9 cellular contexts compared by ENCODE assay signal in genomic region chr12:71838661-71839060, GRCh38. TPM values are rescaled to one million over a fixed set of nuclear protein-coding genes. Genes with fewer than 3 reads are reported as not detected.
DNase-seq lines count a peak whose midpoint lies in the region; TF ChIP-seq lines count a peak whose summit lies in the region.
"Had no signal": no experiment of that assay in that cellular context is flagged by ENCODE, and none has a peak within 500 bp of the region (broad histone marks: within the 10 kb centered on the region; RNA-seq: fewer than 3 reads in every experiment).

No MANE protein-coding gene starts in this region.

- H2AFZ ChIP-seq in SU-DHL-6 (ENCODE audit: low read depth, low read length, severe bottlenecking) = peak overlapping the region; percentile 94

- TF ChIP-seq CTCF in DOHH2 (IDR thresholded peaks at IDR 0.05; ENCODE audit: low read depth, low read length, poor library complexity, severe bottlenecking) (no peak), SU-DHL-6 (IDR thresholded peaks at IDR 0.05; ENCODE audit: insufficient read depth, low read length, poor library complexity, severe bottlenecking) (no peak), esophagus muscularis mucosa (IDR thresholded peaks at IDR 0.05) (no peak), sigmoid colon (IDR thresholded peaks at IDR 0.05) (no peak)

- H3K9me2 ChIP-seq in DOHH2 (replicated peaks; ENCODE audit: control insufficient read depth, low read length) = 0 out of 2 replicates have a peak, but pooled peaks cover 2% of the 10 kb centered on the region
- no peaks in the 10 kb centered on the region for H3K9me2 ChIP-seq in SU-DHL-6 (replicated peaks; ENCODE audit: insufficient read depth, low read length)

- H3K27me3 ChIP-seq in DOHH2 (ENCODE audit: control insufficient read depth, low read length) (no peaks in the 10 kb centered on the region), SU-DHL-6 (ENCODE audit: low read length) (no peaks in the 10 kb centered on the region), esophagus muscularis mucosa (peaks cover 0 to 12% (median 2%) of the 10 kb centered on the region in 4 donors), sigmoid colon (no peaks in the 10 kb centered on the region)

- H3K4me3 ChIP-seq in DOHH2 (ENCODE audit: low read length) = peak overlapping the region; percentile 84
- no peak overlapping the region for H3K4me3 ChIP-seq in SU-DHL-6 (ENCODE audit: insufficient read depth, low read length, poor library complexity, severe bottlenecking)
- H3K4me3 ChIP-seq in esophagus muscularis mucosa = peak overlapping the region; percentile 60 to 95 (median 74)
- peak overlapping the region in 3 of 4 donors; percentile 56 to 75 (median 72) for H3K4me3 ChIP-seq in sigmoid colon

- H3F3A ChIP-seq in DOHH2 (ENCODE audit: control insufficient read depth, insufficient read depth) (no peaks in the 10 kb centered on the region; the same call in 1 of the 2 replicates), SU-DHL-6 (ENCODE audit: insufficient read depth) (peaks cover 5% of the 10 kb centered on the region; the same call in 1 of the 2 replicates)

- H3K36me3 ChIP-seq in DOHH2 (ENCODE audit: control insufficient read depth, low read length) = no peaks in the 10 kb centered on the region
- H3K36me3 ChIP-seq in SU-DHL-6 (ENCODE audit: low read length) = no peaks in the 10 kb centered on the region
- H3K36me3 ChIP-seq in esophagus muscularis mucosa = no peaks in the 10 kb centered on the region
- H3K36me3 ChIP-seq in sigmoid colon = no peaks in the 10 kb centered on the region

- intact Hi-C loops in esophagus muscularis mucosa (cut with DNase I) (loop anchor here (5.0 kb wide), 1 partner anchor 81 kb away; no protein-coding TSS in a partner anchor), sigmoid colon (cut with DNase I) (loop anchor here (2.0 to 5.0 kb wide), 2 partner anchors 58 to 176 kb away; partner anchors contain the start of genes THAP2 and ZFC3H1)

- WGBS in esophagus muscularis mucosa = 98% methylated on average over 6 of the region's 6 CpGs
- 90 to 94% methylated on average over 6 of the region's 6 CpGs for WGBS in sigmoid colon, 2 donors

- H3K79me2 ChIP-seq in DOHH2 (ENCODE audit: control insufficient read depth, low read length) = peaks cover 46% of the 10 kb centered on the region
- peaks cover 22% of the 10 kb centered on the region for H3K79me2 ChIP-seq in SU-DHL-6 (ENCODE audit: insufficient read depth, low read length)

- H3K27ac ChIP-seq in DOHH2 (ENCODE audit: low read depth, low read length) = no peak overlapping the region
- H3K27ac ChIP-seq in SU-DHL-6 (ENCODE audit: low read depth, low read length) = no peak overlapping the region
- peak overlapping the region; percentile 90 to 98 (median 94) for H3K27ac ChIP-seq in esophagus muscularis mucosa (replicated peaks in 1 of 4)
- H3K27ac ChIP-seq in sigmoid colon = peak overlapping the region; percentile 84 to 96 (median 94)

- DNase-seq in esophagus muscularis mucosa (ENCODE audit: extremely low spot score) (no peak), sigmoid colon (no peak), NCI-H1694 (lab: John Stamatoyannopoulos, UW) (no peak), NCI-H1436 (lab: John Stamatoyannopoulos, UW) (no peak), AG08395 (ENCODE audit: low spot score) (no peak)
- DNase-seq in activated CD4-positive, CD25-positive, alpha-beta regulatory T cell treated with anti-CD3 and anti-CD28 coated beads, Interleukin-2, amount 50 U/mL, for 72 hours = no peak
- DNase-seq: NCI-H2081 had no signal

- H3K9ac ChIP-seq in SU-DHL-6 (ENCODE audit: low read length) = no peak overlapping the region

- H4K20me1 ChIP-seq in DOHH2 (ENCODE audit: control insufficient read depth, insufficient read depth, low read depth, low read length) (no peaks in the 10 kb centered on the region), SU-DHL-6 (ENCODE audit: low read depth, low read length) (no peaks in the 10 kb centered on the region)

- H3K9me3 ChIP-seq in DOHH2 (ENCODE audit: control insufficient read depth, insufficient read depth, low read length) (peaks cover 7% of the 10 kb centered on the region; the same call in 1 of the 2 replicates), SU-DHL-6 (ENCODE audit: insufficient read depth, low read length) (no peaks in the 10 kb centered on the region), esophagus muscularis mucosa (no peaks in the 10 kb centered on the region), sigmoid colon (no peaks in the 10 kb centered on the region)

- H3K4me2 ChIP-seq in DOHH2 (ENCODE audit: low read length) (peak overlapping the region; percentile 80), SU-DHL-6 (ENCODE audit: low read depth, low read length, poor library complexity, severe bottlenecking) (peak overlapping the region; percentile 73)

- TF ChIP-seq EP300 in esophagus muscularis mucosa (IDR thresholded peaks at IDR 0.05) = no peak
- no peak for TF ChIP-seq EP300 in sigmoid colon (IDR thresholded peaks at IDR 0.05)

- TF ChIP-seq POLR2A in esophagus muscularis mucosa (IDR thresholded peaks at IDR 0.05; ENCODE audit: low read depth) (no peak), sigmoid colon (IDR thresholded peaks at IDR 0.05) (no peak)

- H3K4me1 ChIP-seq in DOHH2 (ENCODE audit: control insufficient read depth, low read length) (peaks cover 22% of the 10 kb centered on the region), esophagus muscularis mucosa (peaks cover 16 to 42% (median 41%) of the 10 kb centered on the region in 4 donors), sigmoid colon (peaks cover 0 to 36% (median 24%) of the 10 kb centered on the region in 4 donors)

RNA-seq across cellular contexts. Expression of gene TBC1D15, which starts 0.9 kb away (rescaled TPM):
- 10 to 100 TPM; 20.8 to 41.7 (median 30.3) TPM for total RNA-seq in esophagus muscularis mucosa
- 10 to 100 TPM; 51.2 to 59.2 (median 57.6) TPM for total RNA-seq in sigmoid colon
- 10 to 100 TPM; 19.3 to 24.0 (median 20.3) TPM for polyA plus RNA-seq in sigmoid colon

Comparison
In these comparisons a context has a peak if more than half of its experiments do, and no peak if none do; other contexts are left out.
1. H3K27ac ChIP-seq: peak in esophagus muscularis mucosa (4 of 4) and sigmoid colon (4 of 4); none in DOHH2 (single experiment) and SU-DHL-6 (single experiment).